Comparison of ENCODE assay signal across 11 cellular contexts in the genomic region with DNA sequence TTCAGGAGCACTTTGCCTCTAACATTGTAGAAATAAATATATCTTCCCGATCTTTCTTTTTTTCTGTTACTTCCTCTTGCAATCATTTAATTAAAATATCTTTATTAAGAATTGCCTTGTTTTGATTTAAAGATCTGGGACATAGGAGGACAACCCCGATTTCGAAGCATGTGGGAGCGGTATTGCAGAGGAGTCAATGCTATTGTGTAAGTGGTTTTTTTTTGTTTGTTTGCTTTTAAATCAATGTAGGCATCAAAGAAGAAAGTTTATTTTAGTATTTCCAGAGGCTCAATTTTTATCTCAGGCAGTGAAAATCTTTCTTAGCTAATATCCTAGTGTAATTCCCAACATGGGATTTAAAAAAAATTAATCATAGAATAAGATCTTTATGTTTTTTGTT.
"Had no signal": no experiment of that assay in that cellular context is flagged by ENCODE, and none has a peak within 500 bp of the region (broad histone marks: within the 10 kb centered on the region; RNA-seq: fewer than 3 reads in every experiment).

No MANE protein-coding gene starts in this region.

- FAIRE-seq: H1, H54 had no signal

- H3K9me3 ChIP-seq: HAP-1 had no signal

- H3K27ac ChIP-seq: GM23248 had no signal

- H3K9ac ChIP-seq: GM23248 had no signal

- H2AFZ ChIP-seq: GM23248, GM23338 had no signal

- H3K4me2 ChIP-seq: GM23338 had no signal

- DNase-seq: GM23248, GOT3, H7, H9, HCEC 1CT, HFFc6 had no signal

- ATAC-seq: GM23338, HCT116 had no signal

- H3K4me3 ChIP-seq: GM23248, GM23338, HAP-1 had no signal
